8 cellular contexts compared by ENCODE assay signal in the genomic region with DNA sequence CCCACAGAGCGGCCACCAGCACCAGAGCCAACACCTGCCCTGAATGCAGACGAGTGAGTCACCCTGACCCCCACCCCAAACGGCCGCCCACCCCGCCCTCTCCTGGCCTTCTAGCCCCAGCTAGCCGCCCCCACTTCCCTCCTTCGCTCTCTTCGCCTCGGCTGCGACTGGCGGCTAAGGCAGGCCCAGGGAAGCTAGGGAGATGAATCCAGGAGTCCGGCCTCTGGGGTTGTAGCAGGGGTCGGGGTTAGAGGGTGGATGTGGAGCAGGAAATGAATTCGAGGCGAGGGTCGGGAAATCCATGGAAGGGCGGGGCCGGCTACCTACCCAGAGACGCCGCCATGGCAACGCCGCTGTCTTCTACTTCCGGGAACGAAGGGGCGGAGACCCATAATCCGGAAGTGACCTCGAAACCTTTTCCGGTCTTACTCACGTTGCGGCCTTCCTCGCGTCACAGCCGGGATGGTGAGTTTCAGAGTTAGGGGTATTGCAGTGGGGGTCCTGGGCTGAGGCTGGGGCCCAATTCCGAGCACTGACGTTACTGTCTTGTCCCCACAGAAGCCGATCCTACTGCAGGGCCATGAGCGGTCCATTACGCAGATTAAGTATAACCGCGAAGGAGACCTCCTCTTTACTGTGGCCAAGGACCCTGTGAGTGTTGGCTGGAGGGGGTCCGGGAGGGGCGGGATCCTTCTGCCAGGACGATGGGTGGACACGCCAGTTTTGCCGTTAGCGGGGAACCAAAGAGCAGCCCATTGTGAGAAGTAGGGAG. TPM values are rescaled to one million over a fixed set of nuclear protein-coding genes. Genes with fewer than 3 reads are reported as not detected.
DNase-seq lines count a peak whose midpoint lies in the region; ATAC-seq, FAIRE-seq and TF ChIP-seq lines count a peak whose summit lies in the region.

A gene (plus strand): TSS at position 428 of the 772 bp plus-strand sequence. CDS start 35 bp downstream, at position 463.
A gene (minus strand): TSS at position 374 of the 772 bp plus-strand sequence. CDS start 31 bp downstream, at position 343.

- H4K20me1 ChIP-seq in MM.1S (ENCODE audit: insufficient read depth, low read length): no peaks in the 10 kb centered on the region

- DNase-seq in EH (ENCODE audit: low read depth) (peak; percentile 93), H54 (ENCODE audit: insufficient read length, low spot score) (peak; percentile 88), MM.1S (peak; percentile 93), SIG-M5 treated with dmso at 0.1 percent for 504 hours (lab: John Stamatoyannopoulos, UW; ENCODE audit: unreplicated experiment) (peak; percentile 87), activated gamma-delta T cell treated with Interleukin-2 at 50 U/mL for 16 hours (peak; percentile 92), fibroblast of villous mesenchyme (ENCODE audit: low read depth) (peak; percentile 93), nephron progenitor cell (peak; percentile 91)
- DNase-seq in stimulated activated naive CD8-positive, alpha-beta T cell treated with anti-CD3 and anti-CD28 coated beads, Interleukin-15, amount 100 ng/mL, for 72 hours: peak; percentile 80 to 90

- no peaks in the 10 kb centered on the region for H3K27me3 Mint-ChIP-seq in nephron progenitor cell (ENCODE audit: low read depth, poor library complexity)
- H3K27me3 Mint-ChIP-seq in stimulated activated naive CD8-positive, alpha-beta T cell treated with anti-CD3 and anti-CD28 coated beads, Interleukin-15, amount 100 ng/mL, for 72 hours: no peaks in the 10 kb centered on the region

- H3K9me2 ChIP-seq in MM.1S (replicated peaks; ENCODE audit: insufficient read depth, low read length): no peaks in the 10 kb centered on the region

- peaks cover 38% of the 10 kb centered on the region for H3K36me3 Mint-ChIP-seq in nephron progenitor cell (ENCODE audit: low read depth)

- no peaks in the 10 kb centered on the region for H3K9me3 Mint-ChIP-seq in nephron progenitor cell
- no peaks in the 10 kb centered on the region for H3K9me3 Mint-ChIP-seq in stimulated activated naive CD8-positive, alpha-beta T cell treated with anti-CD3 and anti-CD28 coated beads, Interleukin-15, amount 100 ng/mL, for 72 hours

- no peaks in the 10 kb centered on the region for H3K9me3 ChIP-seq in MM.1S (replicated peaks; ENCODE audit: insufficient read depth, low read length)

- no peaks in the 10 kb centered on the region for H3F3A ChIP-seq in MM.1S (ENCODE audit: insufficient read depth, low read length)

- peak within 1 kb of the TSS; percentile 77 for H3K4me3 ChIP-seq in MM.1S (ENCODE audit: low read length)
- peak within 1 kb of the TSS; percentile 86 for H3K4me3 ChIP-seq in fibroblast of villous mesenchyme (ENCODE audit: low read depth, low read length)

- FAIRE-seq in H54 (lab: Jason Lieb, UNC): no peak

- H3K4me1 Mint-ChIP-seq in nephron progenitor cell: peaks cover 48% of the 10 kb centered on the region
- H3K4me1 Mint-ChIP-seq in stimulated activated naive CD8-positive, alpha-beta T cell treated with anti-CD3 and anti-CD28 coated beads, Interleukin-15, amount 100 ng/mL, for 72 hours: peaks cover 41% of the 10 kb centered on the region

- H3K4me2 ChIP-seq in MM.1S (ENCODE audit: low read depth, low read length): peak within 1 kb of the TSS; percentile 84

- H3K27me3 ChIP-seq in MM.1S (replicated peaks; ENCODE audit: insufficient read depth, low read length): no peaks in the 10 kb centered on the region

- ATAC-seq in stimulated activated naive CD8-positive, alpha-beta T cell treated with anti-CD3 and anti-CD28 coated beads, Interleukin-15, amount 100 ng/mL, for 72 hours: peak; percentile 98

- H3K27ac Mint-ChIP-seq in nephron progenitor cell: peak within 1 kb of the TSS; percentile 95
- H3K27ac Mint-ChIP-seq in stimulated activated naive CD8-positive, alpha-beta T cell treated with anti-CD3 and anti-CD28 coated beads, Interleukin-15, amount 100 ng/mL, for 72 hours: peak within 1 kb of the TSS; percentile 96 to 97

- peaks cover 5% of the 10 kb centered on the region; the same call in 1 of the 2 replicates for H3K4me1 ChIP-seq in MM.1S (ENCODE audit: low read length)

- peak within 1 kb of the TSS; percentile 34; the same call in 1 of the 2 replicates for H3K27ac ChIP-seq in MM.1S (ENCODE audit: low read length)

- peak within 1 kb of the TSS; percentile 96 for H3K4me3 Mint-ChIP-seq in nephron progenitor cell
- peak within 1 kb of the TSS; percentile 91 to 96 for H3K4me3 Mint-ChIP-seq in stimulated activated naive CD8-positive, alpha-beta T cell treated with anti-CD3 and anti-CD28 coated beads, Interleukin-15, amount 100 ng/mL, for 72 hours

- TF ChIP-seq CTCF in MM.1S (IDR thresholded peaks at IDR 0.05; ENCODE audit: low read length) (no peak), fibroblast of villous mesenchyme (IDR thresholded peaks at IDR 0.05; ENCODE audit: insufficient read depth, low read depth, low read length) (no peak), nephron progenitor cell (IDR thresholded peaks at IDR 0.05) (no peak)

- peak within 1 kb of the TSS; percentile 91 for H3K9ac ChIP-seq in MM.1S (ENCODE audit: low read length)

- H3K36me3 ChIP-seq in MM.1S (replicated peaks; ENCODE audit: insufficient read depth, low read length): 0 out of 2 replicates have a peak, but pooled peaks cover 3% of the 10 kb centered on the region

- peaks cover 39% of the 10 kb centered on the region for H3K79me2 ChIP-seq in MM.1S (ENCODE audit: low read length)

- TF ChIP-seq POLR2A in H54 (IDR thresholded peaks at IDR 0.05; ENCODE audit: low read depth, low read length): peak; percentile 62; the same call in 1 of the 2 replicates

- H2AFZ ChIP-seq in MM.1S (ENCODE audit: low read length): peak within 1 kb of the TSS; percentile 60

RNA-seq across cellular contexts. Expression of the first gene that starts in this region (rescaled TPM):
- total RNA-seq in fibroblast of villous mesenchyme: 264 and 280 TPM in 2 replicates

RNA-seq across cellular contexts. Expression of the second gene that starts in this region (rescaled TPM):
- total RNA-seq in fibroblast of villous mesenchyme: 21.6 and 23.8 TPM in 2 replicates

Comparison
In these comparisons a context has a peak if more than half of its experiments do, and no peak if none do; other contexts are left out.
1. Peak in every context shown above with its lines: DNase-seq, ATAC-seq, H3K4me3 ChIP-seq and H3K27ac ChIP-seq.